ENCODE assay signal across 9 cellular contexts in genomic region chr11:96055706-96056387, GRCh38.
DNase-seq lines count a peak whose midpoint lies in the region; ATAC-seq and TF ChIP-seq lines count a peak whose summit lies in the region.
"Had no signal": no experiment of that assay in that cellular context is flagged by ENCODE, and none has a peak within 500 bp of the region (broad histone marks: within the 10 kb centered on the region; RNA-seq: fewer than 3 reads in every experiment).

No MANE protein-coding gene starts in this region.

- H2BK15ac ChIP-seq in IMR-90 (ENCODE audit: low read depth, low read length), result peak overlapping the region; percentile 29; the same call in 1 of the 3 replicates

- DNase-seq in AG10803 (ENCODE audit: low read depth) (peak; percentile 80), IMR-90 (peak; percentile 62), breast epithelium (ENCODE audit: low spot score in 2 of 2) (no peak), HPDE6-E6E7 (ENCODE audit: extremely low spot score) (no peak), hepatic stellate cell (ENCODE audit: low spot score) (no peak)
- DNase-seq: DND-41 had no signal

- POLR2A ChIA-PET in IMR-90 (lab: Charles Lee; ENCODE audit: unreplicated experiment), result interaction anchor here (0.7 kb wide), 1 partner anchor 287 kb away, joined by 3 read pairs; the partner anchor contains the start of gene MAML2

- H3K27me3 ChIP-seq in IMR-90 (ENCODE audit: control insufficient read depth, insufficient read depth, low read length) (no peaks in the 10 kb centered on the region), breast epithelium (no peaks in the 10 kb centered on the region), neural cell (ENCODE audit: insufficient read depth, low read depth, low read length) (no peaks in the 10 kb centered on the region)

- no CpG with 5 or more reads among the region's 3 CpGs for WGBS in IMR-90 (ENCODE audit: extremely low coverage in 2 of 2, insufficient read length in 1 of 2), 2 experiments

- no peaks in the 10 kb centered on the region for H3K79me2 ChIP-seq in neural cell (replicated peaks; ENCODE audit: insufficient read depth, low read length)

- no peak overlapping the region for H2AK9ac ChIP-seq in IMR-90 (replicated peaks; ENCODE audit: low read depth, low read length, poor library complexity)

- H2AK5ac ChIP-seq in IMR-90 (ENCODE audit: low read depth, low read length), result 0 out of 2 replicates have a peak overlapping the region, but pooled peaks have one; percentile 5

- H3K9ac ChIP-seq in IMR-90 (ENCODE audit: low read depth, low read length) (no peak overlapping the region), neural cell (ENCODE audit: low read length) (no peak overlapping the region)

- H3K9me3 ChIP-seq in IMR-90 (ENCODE audit: control insufficient read depth, insufficient read depth, low read length) (no peaks in the 10 kb centered on the region), breast epithelium (no peaks in the 10 kb centered on the region), neural cell (ENCODE audit: low read length) (no peaks in the 10 kb centered on the region)

- TF ChIP-seq EP300 in neural cell (conservative IDR thresholded peaks at IDR 0.05; ENCODE audit: poor library complexity, severe bottlenecking), result no peak

- no peak overlapping the region; the same call in 1 of the 2 replicates for H3K56ac ChIP-seq in IMR-90 (ENCODE audit: extremely low read depth, insufficient read depth, low read length)

- no TSS peak for BruUV-seq in IMR-90 (replicated peaks; lab: Mats Ljungman, UMichigan)

- no peaks in the 10 kb centered on the region for H3K9me2 ChIP-seq in neural cell (ENCODE audit: insufficient read depth, low read length)

- dilution Hi-C loops in IMR-90 (cut with HindIII; ENCODE audit: low sequenced_read_pairs, unreplicated experiment), result no loop called here

- H2AFZ ChIP-seq in IMR-90 (replicated peaks; ENCODE audit: low read length, poor library complexity), result peak overlapping the region; percentile 44
- no peak overlapping the region for H2AFZ ChIP-seq in neural cell (ENCODE audit: low read depth, low read length)

- peak overlapping the region; percentile 81 for H2BK120ac ChIP-seq in IMR-90 (ENCODE audit: low read depth, low read length)

- H4K20me1 ChIP-seq in IMR-90 (ENCODE audit: insufficient read depth, low read length) (no peaks in the 10 kb centered on the region), neural cell (ENCODE audit: insufficient read depth) (no peaks in the 10 kb centered on the region)

- H3K4me2 ChIP-seq in IMR-90 (ENCODE audit: low read depth, low read length) (peak overlapping the region; percentile 22), neural cell (ENCODE audit: low read length) (no peak overlapping the region)

- peak overlapping the region in 1 of 2 experiments; percentile 39; a peak in 2 of 4 replicates for H4K8ac ChIP-seq in IMR-90 (ENCODE audit: low read depth in 2 of 2, low read length in 2 of 2)

- intact Hi-C loops in IMR-90 (cut with micrococcal nuclease) (loop anchor here (1.0 to 10.0 kb wide), 5 partner anchors 99 to 332 kb away; partner anchors contain the start of gene MAML2), breast epithelium (cut with DNase I; ENCODE audit: low total_unique reads) (no loop called here)

- peak overlapping the region; percentile 60 for H3K18ac ChIP-seq in IMR-90 (ENCODE audit: low read depth, low read length)

- H4K5ac ChIP-seq in IMR-90 (ENCODE audit: low read depth, low read length), result peak overlapping the region; percentile 15; the same call in 1 of the 2 replicates

- peak overlapping the region; percentile 28 for H2BK5ac ChIP-seq in IMR-90 (ENCODE audit: low read depth, low read length, poor library complexity, severe bottlenecking)

- H3K4ac ChIP-seq in IMR-90 (ENCODE audit: low read depth, low read length), result peak overlapping the region; percentile 42

- peak overlapping the region; percentile 36; the same call in 1 of the 2 replicates for H3K14ac ChIP-seq in IMR-90 (replicated peaks; ENCODE audit: low read depth, low read length)

- peak overlapping the region; percentile 18; the same call in 1 of the 2 replicates for H3K23ac ChIP-seq in IMR-90 (ENCODE audit: low read depth, low read length)

- no peak overlapping the region for H3K4me3 ChIP-seq in AG10803 (ENCODE audit: low read length)
- H3K4me3 ChIP-seq in IMR-90 (ENCODE audit: insufficient read depth, low read depth, low read length), result no peak overlapping the region
- no peak overlapping the region for H3K4me3 ChIP-seq in breast epithelium
- no peak overlapping the region for H3K4me3 ChIP-seq in neural cell (ENCODE audit: low read length)

- H3K9me1 ChIP-seq in IMR-90 (ENCODE audit: insufficient read depth, low read length), result peaks cover 16% of the 10 kb centered on the region

- H3K4me1 ChIP-seq in IMR-90 (ENCODE audit: control insufficient read depth, insufficient read depth, low read length) (peaks cover 28% of the 10 kb centered on the region), breast epithelium (peaks cover 0 to 12% of the 10 kb centered on the region in 2 donors)

- TF ChIP-seq RAD21 in IMR-90 (IDR thresholded peaks at IDR 0.05; ENCODE audit: low read length), result no peak
- TF ChIP-seq RAD21 in neural cell (conservative IDR thresholded peaks at IDR 0.05), result no peak

- CTCF ChIA-PET in IMR-90 (lab: Yijun Ruan, JAX), result interaction anchor here (0.6 to 3.6 kb wide), 15 partner anchors 9 to 338 kb away, joined by 3 to 27 read pairs (median 3); partner anchors contain the start of gene MAML2

- ATAC-seq in IMR-90 (ENCODE audit: low read depth) (peak; percentile 50), GM18909 (IDR thresholded peaks at IDR 0.05; ENCODE audit: poor library complexity, unreplicated experiment) (no peak), HG02884 (IDR thresholded peaks at IDR 0.05; ENCODE audit: unreplicated experiment) (no peak)

- in situ Hi-C loops in IMR-90 (cut with MboI; ENCODE audit: low sequenced_read_pairs), result no loop called here

- H3K27ac ChIP-seq in IMR-90 (ENCODE audit: insufficient read depth, low read length) (peak overlapping the region; percentile 64; the same call in 1 of the 2 replicates), breast epithelium (peak overlapping the region; percentile 68 to 86), neural cell (ENCODE audit: low read length) (peak overlapping the region; percentile 45)

- TF ChIP-seq POLR2A in IMR-90 (IDR thresholded peaks at IDR 0.05; ENCODE audit: low read depth, low read length) (no peak), breast epithelium (IDR thresholded peaks at IDR 0.05) (no peak)

- peak overlapping the region; percentile 57 for H4K91ac ChIP-seq in IMR-90 (ENCODE audit: insufficient read depth, low read depth, low read length)

- no peaks in the 10 kb centered on the region for H3F3A ChIP-seq in neural cell (ENCODE audit: insufficient read depth, low read length, poor library complexity, severe bottlenecking)

- peak overlapping the region; percentile 53; the same call in 1 of the 2 replicates for H2BK20ac ChIP-seq in IMR-90 (ENCODE audit: low read depth, low read length)

- TF ChIP-seq CTCF in AG10803 (conservative IDR thresholded peaks at IDR 0.05; ENCODE audit: low read length), result no peak
- TF ChIP-seq CTCF in IMR-90 (conservative IDR thresholded peaks at IDR 0.05; ENCODE audit: low read depth, low read length), result no peak
- TF ChIP-seq CTCF in breast epithelium (IDR thresholded peaks at IDR 0.05), result no peak
- TF ChIP-seq CTCF in neural cell (IDR thresholded peaks at IDR 0.05; ENCODE audit: poor library complexity, severe bottlenecking), result no peak

- H3K79me1 ChIP-seq in IMR-90 (ENCODE audit: low read depth in 1 of 2, low read length in 2 of 2), result peaks cover 10 to 63% of the 10 kb centered on the region in 2 experiments; a peak in 3 of 4 replicates

- H3K36me3 ChIP-seq in IMR-90 (ENCODE audit: control insufficient read depth, insufficient read depth, low read length) (no peaks in the 10 kb centered on the region), breast epithelium (no peaks in the 10 kb centered on the region), neural cell (ENCODE audit: insufficient read depth, low read length) (no peaks in the 10 kb centered on the region)

TF ChIP-seq in IMR-90, 13 proteins besides CTCF, POLR2A, EP300 and RAD21:
- 0 out of 2 replicates have a peak, but pooled peaks have one; percentile 27 for TF ChIP-seq FOS (IDR thresholded peaks at IDR 0.05; ENCODE audit: low read depth, low read length)
- TF ChIP-seq SMC3 (IDR thresholded peaks at IDR 0.05; ENCODE audit: low read depth, low read length), result no peak
- TF ChIP-seq MAFK (IDR thresholded peaks at IDR 0.05; ENCODE audit: low read depth, low read length), result peak; percentile 56; the same call in 1 of the 2 replicates

TF ChIP-seq in neural cell, 6 proteins besides CTCF, POLR2A, EP300 and RAD21:
- no peak for TF ChIP-seq POLR2AphosphoS5 (IDR thresholded peaks at IDR 0.05)
TF ChIP-seq in neural cell: peak in this region for 0.

Comparison
In these comparisons a context has a peak if more than half of its experiments do, and no peak if none do; other contexts are left out.
1. DNase-seq: peak in AG10803 (single experiment) and IMR-90 (single experiment); none in breast epithelium (0 of 2), HPDE6-E6E7 (single experiment) and hepatic stellate cell (single experiment).
2. Peak in every context shown above with its lines, with median percentiles within 50 percentile points of each other: H3K27ac ChIP-seq.